ENCODE assay signal across 13 cellular contexts in genomic region chrY:20558677-20559076, GRCh38. TPM values are rescaled to one million over a fixed set of nuclear protein-coding genes. Genes with fewer than 3 reads are reported as not detected.
A peak's percentile ranks its signal among the peaks of the same experiment; 100 is the strongest.
DNase-seq lines count a peak whose midpoint lies in the region; FAIRE-seq and TF ChIP-seq lines count a peak whose summit lies in the region.
"Had no signal": no experiment of that assay in that cellular context is flagged by ENCODE, and none has a peak within 500 bp of the region (broad histone marks: within the 10 kb centered on the region; RNA-seq: fewer than 3 reads in every experiment).

No MANE protein-coding gene starts in this region.

- DNase-seq in AG10803 (ENCODE audit: low read depth) = peak; percentile 29
- peak; percentile 37 for DNase-seq in GM03348 (ENCODE audit: low spot score)
- DNase-seq in endothelial cell (ENCODE audit: low spot score) = no peak
- DNase-seq in NCI-H146 (lab: John Stamatoyannopoulos, UW) = no peak
- no peak for DNase-seq in stimulated activated naive CD4-positive, alpha-beta T cell (lab: John Stamatoyannopoulos, UW)
- no peak for DNase-seq in RKO (ENCODE audit: low spot score)
- DNase-seq: activated T-cell treated with anti-CD3 and anti-CD28 coated beads, Interleukin-2, amount 50 U/mL, for 1 hour; H9; KG1; WERI-Rb-1 had no signal

- no peaks in the 10 kb centered on the region for H3K9me3 Mint-ChIP-seq in endothelial cell (ENCODE audit: unreplicated experiment)
- H3K9me3 Mint-ChIP-seq: H9, neural progenitor cell had no signal

- H3K36me3 Mint-ChIP-seq in endothelial cell (ENCODE audit: low read depth, unreplicated experiment) = no peaks in the 10 kb centered on the region
- H3K36me3 Mint-ChIP-seq: neural progenitor cell had no signal

- H3K27ac Mint-ChIP-seq in endothelial cell (ENCODE audit: unreplicated experiment) = no peak overlapping the region
- H3K27ac Mint-ChIP-seq: H9, neural progenitor cell had no signal

- H3K27me3 Mint-ChIP-seq in endothelial cell (ENCODE audit: unreplicated experiment) = no peaks in the 10 kb centered on the region

- TF ChIP-seq CTCF in AG10803 (conservative IDR thresholded peaks at IDR 0.05; ENCODE audit: low read length) (peak; percentile 52), VCaP (conservative IDR thresholded peaks at IDR 0.05) (peak; percentile 63), endothelial cell (IDR thresholded peaks at IDR 0.05; ENCODE audit: unreplicated experiment) (no peak)

- no peaks in the 10 kb centered on the region for H3K4me1 Mint-ChIP-seq in endothelial cell (ENCODE audit: unreplicated experiment)
- H3K4me1 Mint-ChIP-seq: H9, neural progenitor cell had no signal

- H3K27ac ChIP-seq in VCaP = no peak overlapping the region
- H3K27ac ChIP-seq: neural progenitor cell, WERI-Rb-1 had no signal

- peak; percentile 92 for FAIRE-seq in islet of Langerhans (lab: Jason Lieb, UNC)

- no peak overlapping the region for H3K4me3 Mint-ChIP-seq in endothelial cell (ENCODE audit: unreplicated experiment)
- H3K4me3 Mint-ChIP-seq: H9, neural progenitor cell had no signal

- no peak overlapping the region for H3K4me3 ChIP-seq in AG10803 (ENCODE audit: low read length)
- H3K4me3 ChIP-seq: neural progenitor cell had no signal

RNA-seq across cellular contexts. Expression of gene EIF1AY, which starts 16.9 kb away (rescaled TPM):
- total RNA-seq in endothelial cell (ENCODE audit: unreplicated experiment) = 31.2 TPM
- total RNA-seq: H9 had no signal

Comparison
In these comparisons a context has a peak if more than half of its experiments do, and no peak if none do; other contexts are left out.
1. DNase-seq: peak in AG10803 (single experiment) and GM03348 (single experiment); none in endothelial cell (single experiment), NCI-H146 (single experiment), stimulated activated naive CD4-positive, alpha-beta T cell (0 of 6) and RKO (single experiment).